ENCODE assay signal across 10 cellular contexts in genomic region chr1:8419172-8419571, GRCh38.
DNase-seq lines count a peak whose midpoint lies in the region; ATAC-seq and TF ChIP-seq lines count a peak whose summit lies in the region.
"Had no signal": no experiment of that assay in that cellular context is flagged by ENCODE, and none has a peak within 500 bp of the region (broad histone marks: within the 10 kb centered on the region; RNA-seq: fewer than 3 reads in every experiment).

No MANE protein-coding gene starts in this region.

- peak overlapping the region; percentile 10 for H3K27ac Mint-ChIP-seq in nephron progenitor cell
- H3K27ac Mint-ChIP-seq: natural killer cell treated with Interleukin-12 subunit alpha and Interleukin-12 subunit beta and Interleukin-15 and Interleukin-18, amount 100 ng/mL, for 72 hours had no signal

- TF ChIP-seq RAD21 in Ishikawa (IDR thresholded peaks at IDR 0.05; ENCODE audit: low read depth) = no peak

- H3K27me3 ChIP-seq in A673 (replicated peaks; ENCODE audit: insufficient read depth, low read depth, low read length, poor library complexity) (no peaks in the 10 kb centered on the region), endocrine pancreas (ENCODE audit: control insufficient read depth, insufficient read depth, low read length) (no peaks in the 10 kb centered on the region)

- intact Hi-C loops in A673 (cut with micrococcal nuclease; ENCODE audit: unreplicated experiment) = no loop called here

- peaks cover 14% of the 10 kb centered on the region for H3K4me1 Mint-ChIP-seq in nephron progenitor cell

- no TSS peak for BruUV-seq in A673 (replicated peaks; lab: Mats Ljungman, UMichigan)

- H3K27ac ChIP-seq in A673 (ENCODE audit: low read depth, low read length, poor library complexity, severe bottlenecking) = peak overlapping the region; percentile 70

- H3K4me3 ChIP-seq in A673 (ENCODE audit: low read depth, low read length, poor library complexity, severe bottlenecking) = peak overlapping the region; percentile 14
- peak overlapping the region; percentile 44 for H3K4me3 ChIP-seq in endocrine pancreas (ENCODE audit: control insufficient read depth, insufficient read depth, low read length)

- H3K4me1 ChIP-seq in A673 (ENCODE audit: insufficient read depth, low read length, poor library complexity, severe bottlenecking) (peaks cover 77% of the 10 kb centered on the region), endocrine pancreas (ENCODE audit: control insufficient read depth, insufficient read depth, low read length) (peaks cover 17% of the 10 kb centered on the region)

- H3K4me3 Mint-ChIP-seq in nephron progenitor cell = no peak overlapping the region
- H3K4me3 Mint-ChIP-seq: natural killer cell treated with Interleukin-12 subunit alpha and Interleukin-12 subunit beta and Interleukin-15 and Interleukin-18, amount 100 ng/mL, for 72 hours had no signal

- H3K36me3 Mint-ChIP-seq in nephron progenitor cell (ENCODE audit: low read depth) = peaks cover 51% of the 10 kb centered on the region

- POLR2A ChIA-PET in A673 (lab: Charles Lee; ENCODE audit: low non-redundant PET) = interaction anchor here (0.6 kb wide), 1 partner anchor 11 kb away, joined by 4 read pairs; no protein-coding TSS in a partner anchor
- POLR2A ChIA-PET in GM10248 (lab: Yijun Ruan, JAX) = no interaction called here

- H3K36me3 ChIP-seq in A673 (ENCODE audit: insufficient read depth, low read length, poor library complexity, severe bottlenecking) (peaks cover 16% of the 10 kb centered on the region), endocrine pancreas (ENCODE audit: control insufficient read depth, insufficient read depth, low read length) (no peaks in the 10 kb centered on the region)

- no peak overlapping the region for H3K9ac ChIP-seq in endocrine pancreas (ENCODE audit: control insufficient read depth, insufficient read depth, low read length)

- H3K9me3 ChIP-seq in A673 (ENCODE audit: low read depth, low read length, poor library complexity, severe bottlenecking) (no peaks in the 10 kb centered on the region), endocrine pancreas (ENCODE audit: control insufficient read depth, low read length) (no peaks in the 10 kb centered on the region)

- CTCF ChIA-PET in A673 (lab: Charles Lee) = interaction anchor here (0.5 to 0.6 kb wide), 2 partner anchors 9 to 185 kb away, joined by 11 to 12 read pairs; no protein-coding TSS in a partner anchor
- CTCF ChIA-PET in GM10248 (lab: Yijun Ruan, JAX) = interaction anchor here (0.8 to 1.5 kb wide), 4 partner anchors 9 to 92 kb away, joined by 3 read pairs; no protein-coding TSS in a partner anchor

- TF ChIP-seq EP300 in Ishikawa (IDR thresholded peaks at IDR 0.05; ENCODE audit: borderline replicate concordance) = no peak

- TF ChIP-seq CTCF in A673 (conservative IDR thresholded peaks at IDR 0.05; ENCODE audit: low read depth, low read length) (no peak), nephron progenitor cell (IDR thresholded peaks at IDR 0.05) (no peak), GM10248 (IDR thresholded peaks at IDR 0.05; ENCODE audit: control extremely low read depth, extremely low read depth, low read depth, missing control alignments) (no peak)

- H3K9me3 Mint-ChIP-seq in nephron progenitor cell = peaks cover 3% of the 10 kb centered on the region
- H3K9me3 Mint-ChIP-seq: natural killer cell treated with Interleukin-12 subunit alpha and Interleukin-12 subunit beta and Interleukin-15 and Interleukin-18, amount 100 ng/mL, for 72 hours had no signal

- DNase-seq in A673 (ENCODE audit: low spot score) (peak; percentile 71), nephron progenitor cell (no peak), middle frontal gyrus (ENCODE audit: extremely low spot score, low spot score) (no peak), HUDEP-2 (lab: John Stamatoyannopoulos, UW; ENCODE audit: unreplicated experiment in 76 of 76) (no peak), GM10248 (ENCODE audit: extremely low spot score) (no peak)
- DNase-seq: activated CD8-positive, alpha-beta memory T cell treated with anti-CD3 and anti-CD28 coated beads for 24 hours had no signal

- no peak for ATAC-seq in HG03039 (IDR thresholded peaks at IDR 0.05; ENCODE audit: unreplicated experiment)
- ATAC-seq: natural killer cell treated with Interleukin-12 subunit alpha and Interleukin-12 subunit beta and Interleukin-15 and Interleukin-18, amount 100 ng/mL, for 72 hours had no signal

- H3K27me3 Mint-ChIP-seq in nephron progenitor cell (ENCODE audit: low read depth, poor library complexity) = no peaks in the 10 kb centered on the region

TF ChIP-seq in Ishikawa, 13 proteins besides CTCF, POLR2A, EP300 and RAD21:
- TF ChIP-seq, protein P1, sequence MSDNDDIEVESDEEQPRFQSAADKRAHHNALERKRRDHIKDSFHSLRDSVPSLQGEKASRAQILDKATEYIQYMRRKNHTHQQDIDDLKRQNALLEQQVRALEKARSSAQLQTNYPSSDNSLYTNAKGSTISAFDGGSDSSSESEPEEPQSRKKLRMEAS (IDR thresholded peaks at IDR 0.05) = no peak
- TF ChIP-seq CEBPB (IDR thresholded peaks at IDR 0.05) = 0 out of 2 replicates have a peak, but pooled peaks have one; percentile 19
